In genomic region chr5:111486926-111487325, GRCh38 we compare ENCODE assay signal across 23 cellular contexts.
"Had no signal": no experiment of that assay in that cellular context is flagged by ENCODE, and none has a peak within 500 bp of the region (broad histone marks: within the 10 kb centered on the region; RNA-seq: fewer than 3 reads in every experiment).

No MANE protein-coding gene starts in this region.

- FAIRE-seq: TTC549 had no signal

- DNase-seq: activated B cell treated with CpG ODN at 0.5 μM for 24 hours; activated CD4-positive, alpha-beta memory T cell treated with anti-CD3 and anti-CD28 coated beads, Interleukin-2, amount 10 ng/mL, durations not matched to agents 7 days and 5 days; activated CD4-positive, alpha-beta T cell treated with anti-CD3 and anti-CD28 coated beads, Interleukin-2, amount 50 U/mL, for 1 hour; activated CD8-positive, alpha-beta memory T cell treated with anti-CD3 and anti-CD28 coated beads, Interleukin-2, amount 50 U/mL, for 48 hours; activated naive CD4-positive, alpha-beta T cell; activated T-cell treated with anti-CD3 and anti-CD28 coated beads, Interleukin-2, amount 50 U/mL, for 1 hour; adrenal gland; anterior cingulate cortex; cerebellar nuclear complex; MG63; MV-4-11; NCI-H1092 treated with DMSO at 0.1 percent for 48 hours; NCI-H1417 treated with DMSO at 0.1 percent for 48 hours; NCI-H1694; NCI-H2029 treated with DMSO at 0.1 percent for 48 hours; NCI-H446; NCI-H524; Peyer's patch; SHP77; T-cell; T-helper 2 cell; T1000 had no signal

- ATAC-seq: T-cell had no signal

- H3K4me3 ChIP-seq: adrenal gland, MG63, Peyer's patch had no signal

- H3K27me3 ChIP-seq: adrenal gland, MG63, Peyer's patch had no signal

- H3K36me3 ChIP-seq: adrenal gland, MG63, Peyer's patch had no signal

- H3K4me1 ChIP-seq: adrenal gland, Peyer's patch had no signal

- H3K9me3 ChIP-seq: adrenal gland, MG63, Peyer's patch had no signal

- H3K27ac ChIP-seq: adrenal gland, Peyer's patch had no signal
